In the genomic region with DNA sequence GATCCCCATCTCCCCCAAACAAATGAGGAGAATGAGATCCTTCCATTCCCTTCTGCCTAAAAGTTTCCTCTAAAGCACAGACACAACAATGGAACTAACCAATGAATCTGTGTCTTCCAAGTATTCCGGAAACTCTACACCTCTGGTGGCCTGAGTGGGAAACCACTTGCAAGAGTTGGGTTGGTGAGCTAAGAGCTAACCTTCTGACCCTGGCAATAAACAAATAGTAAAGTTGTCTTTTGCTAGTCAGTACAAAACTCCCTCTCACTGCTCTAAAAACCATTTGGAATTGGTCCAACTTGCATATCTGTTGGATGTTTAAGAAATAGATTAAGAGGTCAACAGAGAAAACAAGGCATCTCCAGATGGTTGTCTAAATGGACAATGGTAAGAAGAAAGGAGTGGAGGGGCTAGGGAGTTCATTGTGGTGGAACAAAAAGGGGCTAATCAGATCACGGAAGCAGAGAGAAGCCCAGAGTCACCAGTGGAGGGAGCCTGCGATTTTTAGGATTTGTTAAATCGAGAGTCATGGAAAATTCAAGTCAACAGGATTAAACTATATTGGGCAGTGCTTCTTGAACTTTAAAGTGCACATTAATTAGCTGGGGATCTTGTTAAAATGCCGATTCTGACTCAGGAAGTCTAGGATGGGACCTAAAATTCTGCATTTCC, we compare ENCODE assay signal across 15 cellular contexts.
DNase-seq lines count a peak whose midpoint lies in the region; ATAC-seq, FAIRE-seq and TF ChIP-seq lines count a peak whose summit lies in the region.
"Had no signal": no experiment of that assay in that cellular context is flagged by ENCODE, and none has a peak within 500 bp of the region (broad histone marks: within the 10 kb centered on the region; RNA-seq: fewer than 3 reads in every experiment).

No MANE protein-coding gene starts in this region.

- no peak for TF ChIP-seq POLR2A in NB4 (IDR thresholded peaks at IDR 0.05; ENCODE audit: extremely low read depth, insufficient read length)
- TF ChIP-seq POLR2A in GM18505 (IDR thresholded peaks at IDR 0.05; ENCODE audit: borderline replicate concordance, extremely low read depth, insufficient read depth, insufficient read length) = no peak

- no peaks in the 10 kb centered on the region for H4K20me1 ChIP-seq in osteoblast (ENCODE audit: insufficient read depth, low read length)

- H3K36me3 ChIP-seq in osteoblast (ENCODE audit: insufficient read depth, low read length) (no peaks in the 10 kb centered on the region), aorta (ENCODE audit: control insufficient read depth in 1 of 2, insufficient read depth in 2 of 2, low read length in 1 of 2) (no peaks in the 10 kb centered on the region)
- H3K36me3 ChIP-seq: right atrium auricular region, tibial nerve had no signal

- DNase-seq in H4 (ENCODE audit: low spot score) = peak; percentile 51
- no peak for DNase-seq in NB4 (ENCODE audit: low read depth)
- no peak for DNase-seq in osteoblast (ENCODE audit: insufficient read length, low spot score, missing footprints)
- DNase-seq in T1000 (lab: John Stamatoyannopoulos, UW) = no peak
- DNase-seq in aorta = no peak
- DNase-seq: activated CD4-positive, alpha-beta T cell treated with anti-CD3 and anti-CD28 coated beads for 4 hours; activated T-cell treated with anti-CD3 and anti-CD28 coated beads, Interleukin-2, amount 50 U/mL, for 24 hours; CD8-positive, alpha-beta T cell; naive thymus-derived CD8-positive, alpha-beta T cell; stimulated activated CD4-positive, alpha-beta T cell treated with anti-CD3 and anti-CD28 coated beads, Interleukin-4, amount 100 ng/mL, for 1 hour had no signal

- ATAC-seq in aorta (ENCODE audit: low FRiP score) = no peak
- ATAC-seq in GM18505 (IDR thresholded peaks at IDR 0.05; ENCODE audit: unreplicated experiment) = no peak
- ATAC-seq: CD8-positive, alpha-beta T cell; naive thymus-derived CD8-positive, alpha-beta T cell had no signal

- H3K4me2 ChIP-seq in osteoblast (ENCODE audit: insufficient read depth, low read length) = peak overlapping the region; percentile 6

- H3K4me3 ChIP-seq in NB4 (ENCODE audit: low read depth, low read length) = no peak overlapping the region
- no peak overlapping the region for H3K4me3 ChIP-seq in osteoblast (ENCODE audit: insufficient read depth, low read length)
- no peak overlapping the region for H3K4me3 ChIP-seq in aorta (ENCODE audit: low read length in 2 of 2)
- H3K4me3 ChIP-seq: right atrium auricular region, tibial nerve had no signal

- H3K27ac ChIP-seq in osteoblast (ENCODE audit: low read depth, low read length) (no peak overlapping the region), aorta (ENCODE audit: low read depth in 1 of 2, low read length in 2 of 2) (no peak overlapping the region)
- H3K27ac ChIP-seq: right atrium auricular region, tibial nerve had no signal

- TF ChIP-seq CTCF in NB4 (IDR thresholded peaks at IDR 0.05; ENCODE audit: low read depth, low read length) = peak; percentile 3
- TF ChIP-seq CTCF in osteoblast (IDR thresholded peaks at IDR 0.05; ENCODE audit: extremely low read depth, low read depth, low read length) = peak; percentile 33

- peak; percentile 87 for FAIRE-seq in endometrium (lab: Jason Lieb, UNC)
- FAIRE-seq: colon had no signal

- H2AFZ ChIP-seq in osteoblast (ENCODE audit: low read length) = peak overlapping the region; percentile 26

- H3K27me3 ChIP-seq in osteoblast (ENCODE audit: insufficient read depth, low read length) = no peaks in the 10 kb centered on the region
- no peaks in the 10 kb centered on the region for H3K27me3 ChIP-seq in aorta (ENCODE audit: control insufficient read depth in 1 of 2, insufficient read depth in 2 of 2, low read length in 1 of 2)
- H3K27me3 ChIP-seq: right atrium auricular region, tibial nerve had no signal

- H3K4me1 ChIP-seq in osteoblast (ENCODE audit: insufficient read depth, low read length) (peaks cover 14% of the 10 kb centered on the region), aorta (ENCODE audit: control insufficient read depth in 1 of 2, insufficient read depth in 2 of 2, low read length in 2 of 2) (no peaks in the 10 kb centered on the region)
- H3K4me1 ChIP-seq: right atrium auricular region, tibial nerve had no signal

- 77 to 84% methylated on average over 5 of the region's 5 CpGs for WGBS in aorta, 2 donors

- intact Hi-C loops in aorta (cut with DNase I) = no loop called here

- H3K79me2 ChIP-seq in osteoblast (ENCODE audit: insufficient read depth, low read length) = no peaks in the 10 kb centered on the region

- H3K9me3 ChIP-seq in osteoblast (ENCODE audit: low read depth, low read length) = no peaks in the 10 kb centered on the region
- no peaks in the 10 kb centered on the region for H3K9me3 ChIP-seq in aorta (ENCODE audit: control insufficient read depth, low read length)
- H3K9me3 ChIP-seq: right atrium auricular region, tibial nerve had no signal
